Comparison of ENCODE assay signal across 8 cellular contexts in the genomic region with DNA sequence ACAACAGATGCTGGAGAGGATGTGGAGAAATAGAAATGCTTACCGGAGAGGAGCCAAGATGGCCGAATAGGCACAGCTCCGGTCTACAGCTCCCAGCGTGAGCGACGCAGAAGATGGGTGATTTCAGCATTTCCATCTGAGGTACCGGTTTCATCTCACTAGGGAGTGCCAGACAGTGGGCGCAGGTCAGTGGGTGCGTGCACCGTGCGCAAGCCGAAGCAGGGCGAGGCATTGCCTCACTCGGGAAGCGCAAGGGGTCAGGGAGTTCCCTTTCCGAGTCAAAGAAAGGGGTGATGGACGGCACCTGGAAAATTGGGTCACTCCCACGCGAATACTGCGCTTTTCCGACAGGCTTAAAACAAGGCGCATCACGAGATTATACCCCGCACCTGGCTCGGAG.
DNase-seq lines count a peak whose midpoint lies in the region; TF ChIP-seq lines count a peak whose summit lies in the region.
"Not testable (repeated sequence)": the region's sequence is repeated elsewhere in the genome, so short reads cannot be mapped to it uniquely, and the experiment has no call there.

No MANE protein-coding gene starts in this region.

- H3K27ac Mint-ChIP-seq in HFFc6, result not testable (repeated sequence)
- peak overlapping the region; percentile 1 for H3K27ac Mint-ChIP-seq in mesothelial cell of epicardium

- H3K27me3 ChIP-seq in smooth muscle cell (ENCODE audit: low read depth), result not testable (repeated sequence)

- 76% methylated on average over 25 of the region's 25 CpGs for WGBS in smooth muscle cell (ENCODE audit: low lambda C conversion rate)

- H3K27me3 Mint-ChIP-seq in HFFc6 (ENCODE audit: insufficient read depth); mesothelial cell of epicardium (ENCODE audit: low read depth): not testable (repeated sequence)

- H3K9me3 Mint-ChIP-seq in HFFc6, mesothelial cell of epicardium: not testable (repeated sequence)

- not testable (repeated sequence) for H3K9ac ChIP-seq in smooth muscle cell (ENCODE audit: low read depth)

- H3K4me3 Mint-ChIP-seq in HFFc6, result peak overlapping the region; percentile 23; the same call in 1 of the 2 replicates
- peak overlapping the region; percentile 60 for H3K4me3 Mint-ChIP-seq in mesothelial cell of epicardium

- H3F3A ChIP-seq in smooth muscle cell (ENCODE audit: low read depth), result not testable (repeated sequence)

- peak; percentile 18 for DNase-seq in ELF-1 (ENCODE audit: low read depth, low spot score)
- not testable (repeated sequence) for DNase-seq in HFFc6; fibroblast of villous mesenchyme (ENCODE audit: low read depth); mesothelial cell of epicardium (ENCODE audit: low spot score in 2 of 2, unreplicated experiment in 2 of 2); smooth muscle cell (lab: John Stamatoyannopoulos, UW; ENCODE audit: unreplicated experiment)
- peak; percentile 23 for DNase-seq in NCI-H2029 (lab: John Stamatoyannopoulos, UW)
- DNase-seq in NCI-H748 treated with DMSO at 0.1 percent for 48 hours (lab: John Stamatoyannopoulos, UW), result peak; percentile 1
- peak; percentile 49 for DNase-seq in SK-N-DZ (ENCODE audit: low spot score)

- H4K20me1 ChIP-seq in smooth muscle cell (ENCODE audit: low read depth), result not testable (repeated sequence)

- not testable (repeated sequence) for H3K36me3 ChIP-seq in smooth muscle cell (ENCODE audit: low read depth)

- not testable (repeated sequence) for H3K27ac ChIP-seq in smooth muscle cell (ENCODE audit: low read depth)

- not testable (repeated sequence) for H3K4me2 ChIP-seq in smooth muscle cell

- not testable (repeated sequence) for H3K36me3 Mint-ChIP-seq in HFFc6 (ENCODE audit: low read depth); mesothelial cell of epicardium

- H3K79me2 ChIP-seq in smooth muscle cell (ENCODE audit: low read depth), result not testable (repeated sequence)

- not testable (repeated sequence) for H2AFZ ChIP-seq in smooth muscle cell (ENCODE audit: low read depth)

- not testable (repeated sequence) for H3K4me1 Mint-ChIP-seq in HFFc6 (ENCODE audit: low read depth); mesothelial cell of epicardium

- H3K4me1 ChIP-seq in smooth muscle cell (ENCODE audit: low read depth), result not testable (repeated sequence)

- not testable (repeated sequence) for H3K9me3 ChIP-seq in smooth muscle cell (replicated peaks; ENCODE audit: low read depth)

- not testable (repeated sequence) for TF ChIP-seq CTCF in HFFc6 (IDR thresholded peaks at IDR 0.05); fibroblast of villous mesenchyme (IDR thresholded peaks at IDR 0.05; ENCODE audit: insufficient read depth, low read depth, low read length); mesothelial cell of epicardium (IDR thresholded peaks at IDR 0.05; ENCODE audit: unreplicated experiment); smooth muscle cell (IDR thresholded peaks at IDR 0.05; ENCODE audit: borderline replicate concordance, insufficient read depth, poor library complexity, severe bottlenecking)

- peak overlapping the region; percentile 18 for H3K4me3 ChIP-seq in fibroblast of villous mesenchyme (ENCODE audit: low read depth, low read length)
- peak overlapping the region; percentile 3 for H3K4me3 ChIP-seq in smooth muscle cell
